Comparison of ENCODE assay signal across 8 cellular contexts in genomic region chrX:135520022-135520552, GRCh38. TPM values are rescaled to one million over a fixed set of nuclear protein-coding genes. Genes with fewer than 3 reads are reported as not detected.
DNase-seq lines count a peak whose midpoint lies in the region; ATAC-seq and TF ChIP-seq lines count a peak whose summit lies in the region.

No MANE protein-coding gene starts in this region.

- H3K4me2 ChIP-seq in MM.1S (ENCODE audit: low read depth, low read length), result peak overlapping the region; percentile 63; the same call in 1 of the 2 replicates

- peaks cover 8% of the 10 kb centered on the region for H3F3A ChIP-seq in MM.1S (ENCODE audit: insufficient read depth, low read length)

- ATAC-seq in GM18873 (IDR thresholded peaks at IDR 0.05; ENCODE audit: low FRiP score, unreplicated experiment) (peak; percentile 6), esophagus mucosa (no peak)

- H3K36me3 ChIP-seq in MM.1S (replicated peaks; ENCODE audit: insufficient read depth, low read length) (no peaks in the 10 kb centered on the region), endocrine pancreas (ENCODE audit: control insufficient read depth, insufficient read depth, low read length) (no peaks in the 10 kb centered on the region), neutrophil (no peaks in the 10 kb centered on the region)

- H3K4me1 ChIP-seq in MM.1S (ENCODE audit: low read length) (no peaks in the 10 kb centered on the region), endocrine pancreas (ENCODE audit: control insufficient read depth, insufficient read depth, low read length) (no peaks in the 10 kb centered on the region), neutrophil (ENCODE audit: control insufficient read depth in 1 of 2, insufficient read depth in 1 of 2, low read depth in 1 of 2, low read length in 1 of 2) (peaks cover 18 to 28% of the 10 kb centered on the region in 2 experiments)

- H3K9ac ChIP-seq in MM.1S (ENCODE audit: low read length) (peak overlapping the region; percentile 45; the same call in 1 of the 2 replicates), endocrine pancreas (ENCODE audit: control insufficient read depth, insufficient read depth, low read length) (no peak overlapping the region)

- H3K79me2 ChIP-seq in MM.1S (ENCODE audit: low read length), result no peaks in the 10 kb centered on the region

- H4K20me1 ChIP-seq in MM.1S (ENCODE audit: insufficient read depth, low read length), result no peaks in the 10 kb centered on the region

- no peaks in the 10 kb centered on the region for H3K9me2 ChIP-seq in MM.1S (replicated peaks; ENCODE audit: insufficient read depth, low read length)

- DNase-seq in MM.1S, result peak; percentile 17
- no peak for DNase-seq in medulla oblongata (ENCODE audit: extremely low spot score)
- no peak for DNase-seq in NCI-H446 (lab: John Stamatoyannopoulos, UW)
- no peak for DNase-seq in DMS79 (lab: John Stamatoyannopoulos, UW)

- H3K27me3 ChIP-seq in MM.1S (replicated peaks; ENCODE audit: insufficient read depth, low read length) (no peaks in the 10 kb centered on the region), endocrine pancreas (ENCODE audit: control insufficient read depth, insufficient read depth, low read length) (no peaks in the 10 kb centered on the region), neutrophil (no peaks in the 10 kb centered on the region)

- no peak for TF ChIP-seq CTCF in MM.1S (IDR thresholded peaks at IDR 0.05; ENCODE audit: low read length)
- TF ChIP-seq CTCF in neutrophil (IDR thresholded peaks at IDR 0.05), result no peak

- H3K9me3 ChIP-seq in MM.1S (replicated peaks; ENCODE audit: insufficient read depth, low read length) (no peaks in the 10 kb centered on the region), endocrine pancreas (ENCODE audit: control insufficient read depth, low read length) (no peaks in the 10 kb centered on the region), neutrophil (no peaks in the 10 kb centered on the region)

- H3K4me3 ChIP-seq in MM.1S (ENCODE audit: low read length), result peak overlapping the region; percentile 77
- H3K4me3 ChIP-seq in endocrine pancreas (ENCODE audit: control insufficient read depth, insufficient read depth, low read length), result peak overlapping the region; percentile 14
- H3K4me3 ChIP-seq in neutrophil (ENCODE audit: low read depth in 1 of 2, low read length in 1 of 2), result peak overlapping the region; percentile 70 to 81

- H3K27ac ChIP-seq in MM.1S (ENCODE audit: low read length) (peak overlapping the region; percentile 84; the same call in 1 of the 2 replicates), neutrophil (peak overlapping the region; percentile 90)

- H2AFZ ChIP-seq in MM.1S (ENCODE audit: low read length), result peak overlapping the region; percentile 70

RNA-seq across cellular contexts. Expression of gene INTS6L, which starts 0.4 kb away (rescaled TPM):
- 5.3 TPM for total RNA-seq in esophagus mucosa

Comparison
In these comparisons a context has a peak if more than half of its experiments do, and no peak if none do; other contexts are left out.
1. H3K4me3 ChIP-seq: peak in every context shown above with its lines; median percentile 77 in MM.1S; 76 in neutrophil; 14 in endocrine pancreas.